16 cellular contexts compared by ENCODE assay signal in the genomic region with DNA sequence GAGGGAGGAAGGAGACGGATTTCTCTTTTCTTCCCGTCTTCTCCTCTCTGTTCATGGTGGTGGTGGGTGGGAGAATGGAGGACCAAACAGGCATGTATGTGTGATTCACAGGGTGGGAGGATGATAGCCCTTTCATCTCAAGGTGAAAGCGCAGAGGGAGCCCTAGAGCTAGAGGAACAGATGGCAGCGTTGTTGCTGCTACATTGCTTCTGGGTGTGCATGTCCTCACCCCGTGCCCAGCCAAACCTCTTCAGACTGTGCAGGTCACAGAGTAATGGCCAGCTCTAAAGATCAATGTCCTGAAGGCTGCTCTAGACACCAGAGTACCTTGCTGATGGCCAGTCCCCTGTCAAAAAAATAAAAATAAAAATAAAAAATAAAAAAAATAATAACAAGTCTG.
DNase-seq lines count a peak whose midpoint lies in the region; TF ChIP-seq lines count a peak whose summit lies in the region.
"Had no signal": no experiment of that assay in that cellular context is flagged by ENCODE, and none has a peak within 500 bp of the region (broad histone marks: within the 10 kb centered on the region; RNA-seq: fewer than 3 reads in every experiment).

No MANE protein-coding gene starts in this region.

- no peak for TF ChIP-seq POLR2A in thyroid gland (IDR thresholded peaks at IDR 0.05)

- no peaks in the 10 kb centered on the region for H3K27me3 ChIP-seq in left ventricle myocardium inferior (ENCODE audit: low read depth)
- H3K27me3 ChIP-seq in thyroid gland = no peaks in the 10 kb centered on the region
- H3K27me3 ChIP-seq: BLaER1, spleen, testis had no signal

- H3K27ac ChIP-seq in left ventricle myocardium inferior (replicated peaks) (peak overlapping the region; percentile 62), thyroid gland (no peak overlapping the region)
- H3K27ac ChIP-seq: BLaER1, spleen, testis had no signal

- no peaks in the 10 kb centered on the region for H3K36me3 ChIP-seq in left ventricle myocardium inferior
- no peaks in the 10 kb centered on the region for H3K36me3 ChIP-seq in thyroid gland
- H3K36me3 ChIP-seq: BLaER1, spleen had no signal

- no peaks in the 10 kb centered on the region for H3K9me3 ChIP-seq in left ventricle myocardium inferior (replicated peaks)
- no peaks in the 10 kb centered on the region for H3K9me3 ChIP-seq in thyroid gland
- H3K9me3 ChIP-seq: BLaER1, spleen, testis had no signal

- intact Hi-C loops in left ventricle myocardium inferior (cut with micrococcal nuclease) = no loop called here
- intact Hi-C loops in thyroid gland (cut with DNase I) = no loop called here

- no peak overlapping the region for H3K4me3 ChIP-seq in left ventricle myocardium inferior
- no peak overlapping the region for H3K4me3 ChIP-seq in thyroid gland (replicated peaks in 1 of 3)
- H3K4me3 ChIP-seq: BLaER1, spleen, testis had no signal

- WGBS in thyroid gland, 2 donors = 32 to 47% methylated on average over 5 of the region's 5 CpGs

- TF ChIP-seq CTCF in left ventricle myocardium inferior (IDR thresholded peaks at IDR 0.05; ENCODE audit: borderline replicate concordance) = no peak
- TF ChIP-seq CTCF in thyroid gland (IDR thresholded peaks at IDR 0.05) = no peak

- peaks cover 89% of the 10 kb centered on the region for H3K4me1 ChIP-seq in left ventricle myocardium inferior
- H3K4me1 ChIP-seq in thyroid gland = peaks cover 3 to 6% of the 10 kb centered on the region in 2 donors
- H3K4me1 ChIP-seq: BLaER1, testis had no signal

- DNase-seq in NCI-H2171 treated with DMSO at 0.1 percent for 48 hours (lab: John Stamatoyannopoulos, UW) (peak; percentile 19), NCI-H2171 (lab: John Stamatoyannopoulos, UW) (no peak), UCSD-AML1 (lab: John Stamatoyannopoulos, UW; ENCODE audit: unreplicated experiment) (peak; percentile 28), left ventricle myocardium inferior (no peak), thyroid gland (peak; percentile 36 to 50), DMS79 (lab: John Stamatoyannopoulos, UW) (no peak), GOT3 (lab: John Stamatoyannopoulos, UW) (no peak), NCI-H128 (lab: John Stamatoyannopoulos, UW; ENCODE audit: unreplicated experiment) (no peak)
- DNase-seq: activated CD4-positive, alpha-beta memory T cell treated with anti-CD3 and anti-CD28 coated beads for 36 hours; activated T-cell treated with anti-CD3 and anti-CD28 coated beads, Interleukin-2, amount 50 U/mL, for 1 hour; effector memory CD8-positive, alpha-beta T cell; NCI-H1105 treated with DMSO at 0.1 percent for 48 hours; spleen; stimulated activated CD8-positive, alpha-beta memory T cell treated with anti-CD3 and anti-CD28 coated beads, Interleukin-4, amount 100 ng/mL, for 48 hours; testis had no signal

Comparison
In these comparisons a context has a peak if more than half of its experiments do, and no peak if none do; other contexts are left out.
1. DNase-seq: peak in NCI-H2171 treated with DMSO at 0.1 percent for 48 hours (single experiment), UCSD-AML1 (single experiment) and thyroid gland (2 of 2); none in NCI-H2171 (single experiment), left ventricle myocardium inferior (single experiment), DMS79 (single experiment), GOT3 (single experiment) and NCI-H128 (single experiment).